ENCODE assay signal across 8 cellular contexts in genomic region chr20:16476032-16476431, GRCh38.
DNase-seq lines count a peak whose midpoint lies in the region; ATAC-seq, FAIRE-seq and TF ChIP-seq lines count a peak whose summit lies in the region.

No MANE protein-coding gene starts in this region.

- H3K36me3 ChIP-seq in right atrium auricular region = no peaks in the 10 kb centered on the region
- peaks cover 0 to 19% (median 0%) of the 10 kb centered on the region in 6 donors for H3K36me3 ChIP-seq in spleen

- WGBS in spleen, 5 donors = 9 to 24% (median 17%) methylated on average over 3 of the region's 3 CpGs

- H3K36me3 Mint-ChIP-seq in HFFc6 (ENCODE audit: low read depth) (no peaks in the 10 kb centered on the region), activated B cell treated with CpG ODN at 0.5 μM for 24 hours (ENCODE audit: low read depth) (peaks cover 5% of the 10 kb centered on the region)
- H3K36me3 Mint-ChIP-seq in stimulated activated effector memory CD8-positive, alpha-beta T cell treated with anti-CD3 and anti-CD28 coated beads, Interleukin-12 subunit alpha, Interleukin-12 subunit beta, amount 100 ng/mL, for 72 hours = no peaks in the 10 kb centered on the region

- peak; percentile 73 for ATAC-seq in activated B cell treated with CpG ODN at 0.5 μM for 24 hours (ENCODE audit: low read depth)
- ATAC-seq in GM21717 (IDR thresholded peaks at IDR 0.05; ENCODE audit: unreplicated experiment) = no peak
- no peak for ATAC-seq in stimulated activated effector memory CD8-positive, alpha-beta T cell treated with anti-CD3 and anti-CD28 coated beads, Interleukin-12 subunit alpha, Interleukin-12 subunit beta, amount 100 ng/mL, for 72 hours

- peak; percentile 95 for FAIRE-seq in G401.6 (lab: Jason Lieb, UNC)

- H3K9me3 ChIP-seq in right atrium auricular region (no peaks in the 10 kb centered on the region), spleen (no peaks in the 10 kb centered on the region)

- H3K27ac Mint-ChIP-seq in HFFc6 (no peak overlapping the region), activated B cell treated with CpG ODN at 0.5 μM for 24 hours (no peak overlapping the region)
- no peak overlapping the region for H3K27ac Mint-ChIP-seq in stimulated activated effector memory CD8-positive, alpha-beta T cell treated with anti-CD3 and anti-CD28 coated beads, Interleukin-12 subunit alpha, Interleukin-12 subunit beta, amount 100 ng/mL, for 72 hours

- H3K27me3 Mint-ChIP-seq in HFFc6 (ENCODE audit: insufficient read depth) = no peaks in the 10 kb centered on the region; the same call in 1 of the 2 replicates
- no peaks in the 10 kb centered on the region for H3K27me3 Mint-ChIP-seq in activated B cell treated with CpG ODN at 0.5 μM for 24 hours

- H3K27me3 ChIP-seq in right atrium auricular region (no peaks in the 10 kb centered on the region), spleen (replicated peaks in 1 of 7) (no peaks in the 10 kb centered on the region)

- H3K4me3 ChIP-seq in right atrium auricular region (no peak overlapping the region), spleen (no peak overlapping the region)

- POLR2A ChIA-PET in activated B cell treated with CpG ODN at 0.5 μM for 24 hours (lab: Charles Lee) = no interaction called here

- H3K9me3 Mint-ChIP-seq in HFFc6 (no peaks in the 10 kb centered on the region), activated B cell treated with CpG ODN at 0.5 μM for 24 hours (no peaks in the 10 kb centered on the region)
- H3K9me3 Mint-ChIP-seq in stimulated activated effector memory CD8-positive, alpha-beta T cell treated with anti-CD3 and anti-CD28 coated beads, Interleukin-12 subunit alpha, Interleukin-12 subunit beta, amount 100 ng/mL, for 72 hours = no peaks in the 10 kb centered on the region

- DNase-seq in HFFc6 (peak; percentile 30), NCI-H2029 treated with DMSO at 0.1 percent for 48 hours (lab: John Stamatoyannopoulos, UW) (peak; percentile 63), activated B cell treated with CpG ODN at 0.5 μM for 24 hours (no peak), right atrium auricular region (ENCODE audit: low spot score) (no peak), spleen (no peak)
- DNase-seq in stimulated activated effector memory CD8-positive, alpha-beta T cell treated with anti-CD3 and anti-CD28 coated beads, Interleukin-12 subunit alpha, Interleukin-12 subunit beta, amount 100 ng/mL, for 72 hours (ENCODE audit: low spot score in 2 of 2) = no peak

- TF ChIP-seq CTCF in HFFc6 (IDR thresholded peaks at IDR 0.05) (peak; percentile 82), activated B cell treated with CpG ODN at 0.5 μM for 24 hours (IDR thresholded peaks at IDR 0.05) (no peak), right atrium auricular region (IDR thresholded peaks at IDR 0.05) (peak; percentile 48 to 79), spleen (IDR thresholded peaks at IDR 0.05 in 8 of 11, conservative IDR thresholded peaks at IDR 0.05 in 3 of 11) (peak in 10 of 11 experiments; percentile 25 to 73 (median 68))

- intact Hi-C loops in activated B cell treated with CpG ODN at 0.5 μM for 24 hours (cut with micrococcal nuclease) = loop anchor here (1.0 to 10.0 kb wide), 7 partner anchors 124 to 985 kb away; no protein-coding TSS in a partner anchor
- intact Hi-C loops in spleen (cut with DNase I; ENCODE audit: low total_unique reads) = no loop called here

- H3K4me3 Mint-ChIP-seq in HFFc6 = no peak overlapping the region
- H3K4me3 Mint-ChIP-seq in activated B cell treated with CpG ODN at 0.5 μM for 24 hours = no peak overlapping the region
- H3K4me3 Mint-ChIP-seq in stimulated activated effector memory CD8-positive, alpha-beta T cell treated with anti-CD3 and anti-CD28 coated beads, Interleukin-12 subunit alpha, Interleukin-12 subunit beta, amount 100 ng/mL, for 72 hours = no peak overlapping the region

- CTCF ChIA-PET in activated B cell treated with CpG ODN at 0.5 μM for 24 hours (lab: Charles Lee) = interaction anchor here (0.7 to 2.1 kb wide), 24 partner anchors 10 to 984 kb away, joined by 3 to 47 read pairs (median 3); no protein-coding TSS in a partner anchor

- H3K4me1 ChIP-seq in right atrium auricular region = peaks cover 0 to 7% of the 10 kb centered on the region in 2 donors
- H3K4me1 ChIP-seq in spleen = peaks cover 0 to 24% (median 6%) of the 10 kb centered on the region in 6 donors

- no peak for TF ChIP-seq POLR2A in spleen (IDR thresholded peaks at IDR 0.05)

- no peaks in the 10 kb centered on the region; the same call in 1 of the 2 replicates for H3K4me1 Mint-ChIP-seq in HFFc6 (ENCODE audit: low read depth)
- peaks cover 8% of the 10 kb centered on the region for H3K4me1 Mint-ChIP-seq in activated B cell treated with CpG ODN at 0.5 μM for 24 hours
- H3K4me1 Mint-ChIP-seq in stimulated activated effector memory CD8-positive, alpha-beta T cell treated with anti-CD3 and anti-CD28 coated beads, Interleukin-12 subunit alpha, Interleukin-12 subunit beta, amount 100 ng/mL, for 72 hours = no peaks in the 10 kb centered on the region

- H3K27ac ChIP-seq in right atrium auricular region (no peak overlapping the region), spleen (no peak overlapping the region)

Comparison
In these comparisons a context has a peak if more than half of its experiments do, and no peak if none do; other contexts are left out.
1. DNase-seq: peak in HFFc6 (single experiment) and NCI-H2029 treated with DMSO at 0.1 percent for 48 hours (single experiment); none in activated B cell treated with CpG ODN at 0.5 μM for 24 hours (single experiment), right atrium auricular region (single experiment), spleen (single experiment) and stimulated activated effector memory CD8-positive, alpha-beta T cell treated with anti-CD3 and anti-CD28 coated beads, Interleukin-12 subunit alpha, Interleukin-12 subunit beta, amount 100 ng/mL, for 72 hours (0 of 2).